In genomic region chr5:97142521-97143254, GRCh38 we compare ENCODE assay signal across 8 cellular contexts. TPM values are rescaled to one million over a fixed set of nuclear protein-coding genes. Genes with fewer than 3 reads are reported as not detected.
DNase-seq lines count a peak whose midpoint lies in the region; ATAC-seq and TF ChIP-seq lines count a peak whose summit lies in the region.

Gene LIX1, minus strand, starts transcription at chr5:97142611. Its CDS starts 35 bp downstream, at chr5:97142576.

- no peak within 1 kb of the TSS for H3K4me2 ChIP-seq in OCI-LY1 (ENCODE audit: low read length)
- no peak within 1 kb of the TSS for H3K4me2 ChIP-seq in mammary epithelial cell (ENCODE audit: insufficient read depth, low read depth, low read length)

- no peak within 1 kb of the TSS for H3K4me3 ChIP-seq in HL-60 (replicated peaks; ENCODE audit: insufficient read depth, low read length)
- H3K4me3 ChIP-seq in OCI-LY1 (ENCODE audit: low read depth, low read length, poor library complexity, severe bottlenecking) = no peak within 1 kb of the TSS
- no peak within 1 kb of the TSS for H3K4me3 ChIP-seq in mammary epithelial cell (replicated peaks in 1 of 3; ENCODE audit: insufficient read depth in 1 of 3, low read depth in 2 of 3, low read length in 3 of 3)

- 71% methylated on average over 6 of the region's 6 CpGs for WGBS in mammary epithelial cell (ENCODE audit: low coverage, missing lambda C conversion rate)

- CTCF ChIA-PET in mammary epithelial cell (lab: Charles Lee; ENCODE audit: low non-redundant PET) = interaction anchor here (0.6 to 1.1 kb wide), 4 partner anchors 146 to 390 kb away, joined by 3 to 15 read pairs (median 5); no protein-coding TSS in a partner anchor

- DNase-seq in NCI-H1417 (lab: John Stamatoyannopoulos, UW) = peak; percentile 42 to 80 (median 60)
- DNase-seq in NCI-H1417 treated with DMSO at 0.1 percent for 48 hours (lab: John Stamatoyannopoulos, UW) = no peak
- peak in 1 of 2 experiments; percentile 22 for DNase-seq in HL-60 (ENCODE audit: low read depth in 1 of 2, low spot score in 1 of 2)
- peak; percentile 8 for DNase-seq in mammary epithelial cell
- peak; percentile 78 for DNase-seq in kidney glomerular epithelial cell (lab: John Stamatoyannopoulos, UW)
- peak in 43 of 49 donors; percentile 4 to 82 (median 45) for DNase-seq in substantia nigra (lab: John Stamatoyannopoulos, UW)

- no TSS peak for BruUV-seq in mammary epithelial cell (replicated peaks; lab: Mats Ljungman, UMichigan)

- intact Hi-C loops in mammary epithelial cell (cut with micrococcal nuclease) = loop anchor here (1.0 to 5.0 kb wide), 5 partner anchors 100 to 528 kb away; no protein-coding TSS in a partner anchor

- H3K36me3 ChIP-seq in OCI-LY1 (ENCODE audit: insufficient read depth, low read length) = no peaks in the 10 kb centered on the region
- H3K36me3 ChIP-seq in mammary epithelial cell (ENCODE audit: insufficient read depth, low read length) = no peaks in the 10 kb centered on the region

- no peaks in the 10 kb centered on the region for H3K9me2 ChIP-seq in OCI-LY1 (ENCODE audit: low read depth, low read length)

- H3K4me1 ChIP-seq in OCI-LY1 (ENCODE audit: insufficient read depth, low read length, severe bottlenecking) (no peaks in the 10 kb centered on the region), mammary epithelial cell (ENCODE audit: insufficient read depth, low read length) (no peaks in the 10 kb centered on the region)

- H3K9me3 ChIP-seq in OCI-LY1 (ENCODE audit: low read length) (no peaks in the 10 kb centered on the region), mammary epithelial cell (replicated peaks; ENCODE audit: insufficient read depth, low read length) (no peaks in the 10 kb centered on the region)

- H3K27me3 ChIP-seq in HL-60 (ENCODE audit: insufficient read depth, poor library complexity, severe bottlenecking) = no peaks in the 10 kb centered on the region
- H3K27me3 ChIP-seq in OCI-LY1 (ENCODE audit: insufficient read depth, low read length) = no peaks in the 10 kb centered on the region
- peaks cover 2% of the 10 kb centered on the region for H3K27me3 ChIP-seq in mammary epithelial cell (ENCODE audit: insufficient read depth, low read length)

- H3K9ac ChIP-seq in OCI-LY1 (ENCODE audit: low read length) (no peak within 1 kb of the TSS), mammary epithelial cell (ENCODE audit: insufficient read depth, low read length) (no peak within 1 kb of the TSS)

- dilution Hi-C loops in mammary epithelial cell (cut with HindIII; ENCODE audit: low sequenced_read_pairs) = no loop called here

- H4K20me1 ChIP-seq in OCI-LY1 (ENCODE audit: insufficient read depth, low read length) = no peaks in the 10 kb centered on the region
- no peaks in the 10 kb centered on the region for H4K20me1 ChIP-seq in mammary epithelial cell (ENCODE audit: insufficient read depth, low read length)

- H3K79me2 ChIP-seq in OCI-LY1 (ENCODE audit: insufficient read depth, low read length) = no peaks in the 10 kb centered on the region
- no peaks in the 10 kb centered on the region for H3K79me2 ChIP-seq in mammary epithelial cell (ENCODE audit: insufficient read depth, low read length)

- peak; percentile 81 for ATAC-seq in GM21360 (IDR thresholded peaks at IDR 0.05; ENCODE audit: unreplicated experiment)

- H2AFZ ChIP-seq in OCI-LY1 (ENCODE audit: low read length) (no peak within 1 kb of the TSS), mammary epithelial cell (ENCODE audit: low read depth, low read length) (no peak within 1 kb of the TSS)

- in situ Hi-C loops in mammary epithelial cell (cut with MboI; ENCODE audit: low sequenced_read_pairs in 2 of 2) = no loop called here

- H3F3A ChIP-seq in OCI-LY1 (ENCODE audit: insufficient read depth, low read length) = no peaks in the 10 kb centered on the region

- H3K27ac ChIP-seq in HL-60 (replicated peaks) (no peak within 1 kb of the TSS), OCI-LY1 (ENCODE audit: low read depth, low read length, poor library complexity, severe bottlenecking) (no peak within 1 kb of the TSS), mammary epithelial cell (ENCODE audit: insufficient read depth, low read depth, low read length) (no peak within 1 kb of the TSS), substantia nigra (ENCODE audit: low read depth, low read length, poor library complexity, severe bottlenecking) (no peak within 1 kb of the TSS)

- peak; percentile 11 for TF ChIP-seq CTCF in HL-60 (IDR thresholded peaks at IDR 0.05; ENCODE audit: insufficient read depth, low read length)
- TF ChIP-seq CTCF in OCI-LY1 (IDR thresholded peaks at IDR 0.05; ENCODE audit: low read length) = peak; percentile 66
- peak; percentile 54 to 55 for TF ChIP-seq CTCF in mammary epithelial cell (conservative IDR thresholded peaks at IDR 0.05 in 1 of 2, IDR thresholded peaks at IDR 0.05 in 1 of 2; ENCODE audit: extremely low read depth in 1 of 2, insufficient read depth in 1 of 2, low read depth in 1 of 2, low read length in 2 of 2)

RNA-seq across cellular contexts. Expression of gene LIX1, which starts in this region (rescaled TPM):
- total RNA-seq in mammary epithelial cell = not detected
- polyA plus RNA-seq in mammary epithelial cell = not detected
- polyA minus RNA-seq in mammary epithelial cell = not detected

Comparison
In these comparisons a context has a peak if more than half of its experiments do, and no peak if none do; other contexts are left out.
1. Peak in DNase-seq in mammary epithelial cell; RNA of the gene not detected or under 1 TPM.
2. CTCF ChIP-seq: peak in every context shown above with its lines; median percentile 66 in OCI-LY1; 54 in mammary epithelial cell; 11 in HL-60.